ENCODE assay signal across 2 cellular contexts in the genomic region with DNA sequence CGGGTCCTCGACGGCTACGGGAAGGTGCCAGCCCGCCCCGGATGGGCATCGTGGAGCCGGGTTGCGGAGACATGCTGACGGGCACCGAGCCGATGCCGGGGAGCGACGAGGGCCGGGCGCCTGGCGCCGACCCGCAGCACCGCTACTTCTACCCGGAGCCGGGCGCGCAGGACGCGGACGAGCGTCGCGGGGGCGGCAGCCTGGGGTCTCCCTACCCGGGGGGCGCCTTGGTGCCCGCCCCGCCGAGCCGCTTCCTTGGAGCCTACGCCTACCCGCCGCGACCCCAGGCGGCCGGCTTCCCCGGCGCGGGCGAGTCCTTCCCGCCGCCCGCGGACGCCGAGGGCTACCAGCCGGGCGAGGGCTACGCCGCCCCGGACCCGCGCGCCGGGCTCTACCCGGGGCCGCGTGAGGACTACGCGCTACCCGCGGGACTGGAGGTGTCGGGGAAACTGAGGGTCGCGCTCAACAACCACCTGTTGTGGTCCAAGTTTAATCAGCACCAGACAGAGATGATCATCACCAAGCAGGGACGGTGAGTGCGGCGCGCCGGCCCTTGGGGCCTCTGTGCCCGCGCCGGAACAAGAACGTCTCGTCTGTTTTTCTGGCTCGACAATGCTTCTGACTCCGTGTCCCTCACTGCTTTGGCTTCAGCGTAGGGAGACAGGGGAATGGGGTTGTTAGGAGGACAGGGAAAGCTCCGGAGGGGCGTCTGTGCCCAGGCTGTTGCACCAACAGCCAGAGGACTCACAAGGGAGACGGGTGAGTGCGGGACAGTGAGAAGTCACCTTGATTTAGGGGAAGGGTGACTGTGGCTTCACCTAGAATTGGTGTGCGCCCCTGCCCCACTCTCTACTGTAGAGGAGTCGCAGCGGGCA.
TF ChIP-seq lines count a peak whose summit lies in the region.

No MANE protein-coding gene starts in this region.

TF ChIP-seq in H1, 55 proteins besides CTCF, POLR2A, EP300 and RAD21 (continued from another document):
- no peak for TF ChIP-seq HDAC2 (IDR thresholded peaks at IDR 0.05; ENCODE audit: borderline replicate concordance in 1 of 2, low read depth in 2 of 2, low read length in 2 of 2)
- no peak for TF ChIP-seq POLR2AphosphoS5 (IDR thresholded peaks at IDR 0.05; ENCODE audit: low read depth, low read length)
- no peak for TF ChIP-seq GTF2F1 (IDR thresholded peaks at IDR 0.05; ENCODE audit: borderline replicate concordance, low read depth, low read length)
- TF ChIP-seq PHF8 (conservative IDR thresholded peaks at IDR 0.05; ENCODE audit: low read depth, low read length): 0 out of 2 replicates have a peak, but pooled peaks have one; percentile 11
- peak; percentile 98 for TF ChIP-seq SUZ12 (IDR thresholded peaks at IDR 0.05; ENCODE audit: low read length)
- TF ChIP-seq CREB1 (IDR thresholded peaks at IDR 0.05): 0 out of 2 replicates have a peak, but pooled peaks have one; percentile 2
- no peak for TF ChIP-seq RNF2 (IDR thresholded peaks at IDR 0.05; ENCODE audit: borderline replicate concordance, low read depth, low read length, missing control alignments, poor library complexity, severe bottlenecking)
- TF ChIP-seq SP2 (IDR thresholded peaks at IDR 0.05; ENCODE audit: low read length): no peak
- no peak for TF ChIP-seq MAFK (IDR thresholded peaks at IDR 0.05; ENCODE audit: low read depth, low read length)
- TF ChIP-seq EZH2 (IDR thresholded peaks at IDR 0.05; ENCODE audit: low read depth, low read length, severe bottlenecking): peak; percentile 98
- TF ChIP-seq CBX8 (IDR thresholded peaks at IDR 0.05; ENCODE audit: borderline replicate concordance, low read depth, low read length): no peak
- no peak for TF ChIP-seq ATF2 (IDR thresholded peaks at IDR 0.05; ENCODE audit: low read length)
- no peak for TF ChIP-seq BACH1 (IDR thresholded peaks at IDR 0.05; ENCODE audit: low read length)
- TF ChIP-seq SP1 (IDR thresholded peaks at IDR 0.05; ENCODE audit: low read depth, low read length): no peak
- TF ChIP-seq JUND (IDR thresholded peaks at IDR 0.05; ENCODE audit: low read length): no peak
- TF ChIP-seq CTBP2 (IDR thresholded peaks at IDR 0.05; ENCODE audit: borderline replicate concordance, insufficient read depth, insufficient read length, low read length): no peak
- TF ChIP-seq CHD2 (IDR thresholded peaks at IDR 0.05; ENCODE audit: low read length): no peak
- no peak for TF ChIP-seq POU5F1 (IDR thresholded peaks at IDR 0.05; ENCODE audit: low read depth, low read length)
- TF ChIP-seq NRF1 (IDR thresholded peaks at IDR 0.05; ENCODE audit: low read depth, low read length): no peak
- no peak for TF ChIP-seq CHD1 (IDR thresholded peaks at IDR 0.05; ENCODE audit: low read depth, low read length)
- no peak for TF ChIP-seq HDAC6 (IDR thresholded peaks at IDR 0.05; ENCODE audit: low read depth, low read length)
- no peak for TF ChIP-seq RFX5 (IDR thresholded peaks at IDR 0.05; ENCODE audit: borderline replicate concordance, low read depth, low read length)
- TF ChIP-seq, protein P1, sequence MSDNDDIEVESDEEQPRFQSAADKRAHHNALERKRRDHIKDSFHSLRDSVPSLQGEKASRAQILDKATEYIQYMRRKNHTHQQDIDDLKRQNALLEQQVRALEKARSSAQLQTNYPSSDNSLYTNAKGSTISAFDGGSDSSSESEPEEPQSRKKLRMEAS (IDR thresholded peaks at IDR 0.05): peak; percentile 28
- no peak for TF ChIP-seq CEBPB (IDR thresholded peaks at IDR 0.05; ENCODE audit: low read depth, low read length)
- 0 out of 4 replicates have a peak, but pooled peaks of 1 of the 2 experiments have one; percentile 29 for TF ChIP-seq SIN3A (conservative IDR thresholded peaks at IDR 0.05 in 1 of 2, IDR thresholded peaks at IDR 0.05 in 1 of 2; ENCODE audit: low read depth in 1 of 2, low read length in 2 of 2)
- no peak for TF ChIP-seq BCL11A (IDR thresholded peaks at IDR 0.05; ENCODE audit: low read depth in 2 of 2, low read length in 2 of 2)
- TF ChIP-seq TEAD4 (IDR thresholded peaks at IDR 0.05; ENCODE audit: low read depth, low read length): no peak
TF ChIP-seq in H1: peak in this region for 7.

TF ChIP-seq in HEK293T, 16 proteins besides CTCF, POLR2A, EP300 and RAD21 (continued from another document):
- TF ChIP-seq ELF4 (IDR thresholded peaks at IDR 0.05) (no peak), ARNT (IDR thresholded peaks at IDR 0.05) (no peak), ZNF384 (IDR thresholded peaks at IDR 0.05) (no peak), BHLHE40 (IDR thresholded peaks at IDR 0.05; ENCODE audit: borderline replicate concordance) (no peak), NFRKB (IDR thresholded peaks at IDR 0.05) (no peak), SUZ12 (IDR thresholded peaks at IDR 0.05) (no peak)
